1 cellular context compared by ENCODE assay signal in genomic region chr10:114940735-114941134, GRCh38.
TF ChIP-seq lines count a peak whose summit lies in the region.

No MANE protein-coding gene starts in this region.

TF ChIP-seq in IMR-90, 13 proteins besides CTCF, POLR2A, EP300 and RAD21:
- TF ChIP-seq MXI1 (IDR thresholded peaks at IDR 0.05; ENCODE audit: borderline replicate concordance, low read depth, low read length) (no peak), CHD1 (IDR thresholded peaks at IDR 0.05; ENCODE audit: low read depth, low read length) (no peak), FOS (IDR thresholded peaks at IDR 0.05; ENCODE audit: low read depth, low read length) (no peak), RFX5 (IDR thresholded peaks at IDR 0.05; ENCODE audit: low read depth, low read length) (no peak), NFE2L2 (IDR thresholded peaks at IDR 0.05; ENCODE audit: low read depth, low read length) (no peak), RCOR1 (IDR thresholded peaks at IDR 0.05; ENCODE audit: insufficient replicate concordance, low read length) (no peak), BHLHE40 (IDR thresholded peaks at IDR 0.05; ENCODE audit: low read depth, low read length) (no peak), SMC3 (IDR thresholded peaks at IDR 0.05; ENCODE audit: low read depth, low read length) (no peak), USF2 (IDR thresholded peaks at IDR 0.05; ENCODE audit: low read depth, low read length) (no peak), MAZ (IDR thresholded peaks at IDR 0.05; ENCODE audit: borderline replicate concordance, low read depth, low read length) (no peak), CEBPB (IDR thresholded peaks at IDR 0.05; ENCODE audit: low read depth, low read length) (no peak), MAFK (IDR thresholded peaks at IDR 0.05; ENCODE audit: low read depth, low read length) (no peak)
- TF ChIP-seq, protein P1, sequence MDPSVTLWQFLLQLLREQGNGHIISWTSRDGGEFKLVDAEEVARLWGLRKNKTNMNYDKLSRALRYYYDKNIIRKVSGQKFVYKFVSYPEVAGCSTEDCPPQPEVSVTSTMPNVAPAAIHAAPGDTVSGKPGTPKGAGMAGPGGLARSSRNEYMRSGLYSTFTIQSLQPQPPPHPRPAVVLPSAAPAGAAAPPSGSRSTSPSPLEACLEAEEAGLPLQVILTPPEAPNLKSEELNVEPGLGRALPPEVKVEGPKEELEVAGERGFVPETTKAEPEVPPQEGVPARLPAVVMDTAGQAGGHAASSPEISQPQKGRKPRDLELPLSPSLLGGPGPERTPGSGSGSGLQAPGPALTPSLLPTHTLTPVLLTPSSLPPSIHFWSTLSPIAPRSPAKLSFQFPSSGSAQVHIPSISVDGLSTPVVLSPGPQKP (IDR thresholded peaks at IDR 0.05; ENCODE audit: borderline replicate concordance, low read depth, low read length) = no peak
